Comparison of ENCODE assay signal across 8 cellular contexts in the genomic region with DNA sequence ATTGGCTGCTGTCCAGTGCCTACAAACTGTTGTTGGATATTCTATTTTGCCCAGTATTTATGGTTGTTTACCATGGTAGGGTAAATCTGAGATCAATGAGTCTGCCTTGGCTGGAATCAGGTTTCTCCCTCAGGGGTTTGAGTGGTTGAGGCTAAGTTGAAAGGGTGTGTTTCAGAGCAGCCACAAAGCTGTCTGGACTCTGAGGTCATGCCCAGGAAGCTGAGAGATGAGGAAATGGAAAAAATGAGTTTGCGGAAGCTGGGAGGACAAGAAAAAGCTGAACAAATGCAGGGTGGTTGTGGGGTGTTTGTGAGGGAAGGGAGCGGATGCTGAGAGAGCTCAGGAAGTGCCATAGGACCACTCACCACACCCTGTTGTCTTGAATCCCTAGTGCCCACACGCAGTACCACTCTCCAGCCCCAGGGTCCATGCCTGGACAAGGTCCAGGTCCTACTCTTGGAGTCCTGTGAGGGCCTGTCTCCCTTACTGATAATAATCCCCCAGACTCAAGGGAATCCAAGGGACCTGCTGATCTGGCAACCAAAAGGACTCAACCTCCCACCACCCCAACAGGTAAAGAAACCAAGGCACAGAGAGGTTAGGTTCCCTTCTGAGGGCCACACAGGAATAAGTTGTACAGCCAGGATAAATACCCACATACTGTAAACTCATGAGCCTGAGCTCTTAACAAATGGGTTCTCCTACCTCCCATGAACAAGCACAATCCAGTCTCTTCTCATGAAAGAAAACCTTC.
DNase-seq lines count a peak whose midpoint lies in the region; ATAC-seq, FAIRE-seq and TF ChIP-seq lines count a peak whose summit lies in the region.

No MANE protein-coding gene starts in this region.

- TF ChIP-seq CTCF in HepG2 (CRISPR knock-in tag; IDR thresholded peaks at IDR 0.05) = no peak
- TF ChIP-seq CTCF in BE2C (IDR thresholded peaks at IDR 0.05; ENCODE audit: low read depth, low read length) = no peak

- H3K9me3 ChIP-seq in HepG2 (ENCODE audit: low read length) = no peaks in the 10 kb centered on the region
- no peaks in the 10 kb centered on the region for H3K9me3 ChIP-seq in BE2C

- ATAC-seq in HG02970 (IDR thresholded peaks at IDR 0.05; ENCODE audit: low FRiP score, unreplicated experiment) (peak; percentile 42), HepG2 (peak; percentile 76)

- peak in 1 of 2 experiments; percentile 7; a peak in 1 of 4 replicates for TF ChIP-seq EP300 in HepG2 (IDR thresholded peaks at IDR 0.05; ENCODE audit: low read depth in 2 of 2, low read length in 2 of 2)
- TF ChIP-seq EP300 in HepG2 (CRISPR knock-in tag; IDR thresholded peaks at IDR 0.05; ENCODE audit: borderline replicate concordance) = no peak

- CTCF ChIA-PET in HepG2 (lab: Yijun Ruan, JAX; ENCODE audit: low intra/inter-chr PET ratio, low total read pairs) = no interaction called here

- TF ChIP-seq RAD21 in HepG2 (CRISPR knock-in tag; IDR thresholded peaks at IDR 0.05) = no peak

- peak overlapping the region; percentile 20; the same call in 1 of the 2 replicates for H3K9ac ChIP-seq in HepG2 (ENCODE audit: insufficient read depth, low read depth, low read length)

- no TSS peak for BruUV-seq in HepG2 (replicated peaks; lab: Mats Ljungman, UMichigan)

- H3K4me2 ChIP-seq in HepG2 (ENCODE audit: low read depth, low read length) = peak overlapping the region; percentile 43

- POLR2A ChIA-PET in HepG2 (lab: Yijun Ruan, JAX) = interaction anchor here (1.4 to 1.6 kb wide), 2 partner anchors 35 to 62 kb away, joined by 4 to 5 read pairs; no protein-coding TSS in a partner anchor

- H3K36me3 ChIP-seq in HepG2 (replicated peaks in 1 of 2; ENCODE audit: control insufficient read depth in 1 of 2, insufficient read depth in 2 of 2, low read length in 2 of 2) (no peaks in the 10 kb centered on the region), BE2C (no peaks in the 10 kb centered on the region)

- FAIRE-seq in HepG2 (lab: Jason Lieb, UNC) (peak; percentile 8), urothelium cell line (lab: Jason Lieb, UNC) (no peak)

- H3K4me3 ChIP-seq in HepG2 (replicated peaks in 1 of 3; ENCODE audit: insufficient read depth in 1 of 3, low read depth in 2 of 3, low read length in 3 of 3) (no peak overlapping the region), BE2C (ENCODE audit: low read depth, low read length) (no peak overlapping the region)

- intact Hi-C loops in HepG2 (cut with micrococcal nuclease; ENCODE audit: unreplicated experiment) = no loop called here

- peak overlapping the region; percentile 48 for H2AFZ ChIP-seq in HepG2 (ENCODE audit: low read length)

- H3K4me1 ChIP-seq in HepG2 (ENCODE audit: insufficient read depth, low read length) (peaks cover 39% of the 10 kb centered on the region), BE2C (no peaks in the 10 kb centered on the region)

- H4K20me1 ChIP-seq in HepG2 (ENCODE audit: insufficient read depth, low read length) = no peaks in the 10 kb centered on the region

- 75% methylated on average over 3 of the region's 3 CpGs for WGBS in HepG2 (ENCODE audit: low lambda C conversion rate)

- H3K79me2 ChIP-seq in HepG2 (ENCODE audit: insufficient read depth, low read length) = no peaks in the 10 kb centered on the region

- no peak for TF ChIP-seq POLR2A in HepG2 (IDR thresholded peaks at IDR 0.05; ENCODE audit: insufficient read depth in 1 of 2, low read depth in 2 of 2, low read length in 2 of 2)

- in situ Hi-C loops in HepG2 (cut with HindIII; ENCODE audit: extremely low pct_ligation_motif_present, low pct_unique_long_range_greater_than_20kb) = no loop called here

- peak overlapping the region; percentile 47 for H3K27ac ChIP-seq in HepG2 (ENCODE audit: extremely low read length, insufficient read depth, low read length)

- H3K27me3 ChIP-seq in HepG2 (ENCODE audit: control insufficient read depth in 1 of 2, insufficient read depth in 2 of 2, low read length in 2 of 2) (no peaks in the 10 kb centered on the region), BE2C (no peaks in the 10 kb centered on the region)

- peak; percentile 9 for DNase-seq in activated T-cell treated with anti-CD3 and anti-CD28 coated beads for 48 hours (ENCODE audit: low read depth)
- no peak for DNase-seq in activated T-cell treated with anti-CD3 and anti-CD28 coated beads for 4 hours
- peak; percentile 28 for DNase-seq in OCI-M2 (lab: John Stamatoyannopoulos, UW; ENCODE audit: unreplicated experiment)
- peak; percentile 54 for DNase-seq in brain pericyte (ENCODE audit: low read depth, low spot score)
- peak; percentile 77 for DNase-seq in HepG2 (ENCODE audit: low spot score)
- peak; percentile 82 for DNase-seq in urothelium cell line (ENCODE audit: low spot score)
- no peak for DNase-seq in BE2C

TF ChIP-seq in HepG2, 621 proteins besides CTCF, POLR2A, EP300 and RAD21 (continues in another document):
- TF ChIP-seq ZMYM2 (CRISPR knock-in tag; IDR thresholded peaks at IDR 0.05) = peak; percentile 49; the same call in 1 of the 2 replicates
- TF ChIP-seq ZNF329 (CRISPR knock-in tag; IDR thresholded peaks at IDR 0.05; ENCODE audit: low read depth) = no peak
- TF ChIP-seq, protein P1, sequence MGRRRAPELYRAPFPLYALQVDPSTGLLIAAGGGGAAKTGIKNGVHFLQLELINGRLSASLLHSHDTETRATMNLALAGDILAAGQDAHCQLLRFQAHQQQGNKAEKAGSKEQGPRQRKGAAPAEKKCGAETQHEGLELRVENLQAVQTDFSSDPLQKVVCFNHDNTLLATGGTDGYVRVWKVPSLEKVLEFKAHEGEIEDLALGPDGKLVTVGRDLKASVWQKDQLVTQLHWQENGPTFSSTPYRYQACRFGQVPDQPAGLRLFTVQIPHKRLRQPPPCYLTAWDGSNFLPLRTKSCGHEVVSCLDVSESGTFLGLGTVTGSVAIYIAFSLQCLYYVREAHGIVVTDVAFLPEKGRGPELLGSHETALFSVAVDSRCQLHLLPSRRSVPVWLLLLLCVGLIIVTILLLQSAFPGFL (CRISPR knock-in tag; IDR thresholded peaks at IDR 0.05) = no peak
- TF ChIP-seq, protein P2, sequence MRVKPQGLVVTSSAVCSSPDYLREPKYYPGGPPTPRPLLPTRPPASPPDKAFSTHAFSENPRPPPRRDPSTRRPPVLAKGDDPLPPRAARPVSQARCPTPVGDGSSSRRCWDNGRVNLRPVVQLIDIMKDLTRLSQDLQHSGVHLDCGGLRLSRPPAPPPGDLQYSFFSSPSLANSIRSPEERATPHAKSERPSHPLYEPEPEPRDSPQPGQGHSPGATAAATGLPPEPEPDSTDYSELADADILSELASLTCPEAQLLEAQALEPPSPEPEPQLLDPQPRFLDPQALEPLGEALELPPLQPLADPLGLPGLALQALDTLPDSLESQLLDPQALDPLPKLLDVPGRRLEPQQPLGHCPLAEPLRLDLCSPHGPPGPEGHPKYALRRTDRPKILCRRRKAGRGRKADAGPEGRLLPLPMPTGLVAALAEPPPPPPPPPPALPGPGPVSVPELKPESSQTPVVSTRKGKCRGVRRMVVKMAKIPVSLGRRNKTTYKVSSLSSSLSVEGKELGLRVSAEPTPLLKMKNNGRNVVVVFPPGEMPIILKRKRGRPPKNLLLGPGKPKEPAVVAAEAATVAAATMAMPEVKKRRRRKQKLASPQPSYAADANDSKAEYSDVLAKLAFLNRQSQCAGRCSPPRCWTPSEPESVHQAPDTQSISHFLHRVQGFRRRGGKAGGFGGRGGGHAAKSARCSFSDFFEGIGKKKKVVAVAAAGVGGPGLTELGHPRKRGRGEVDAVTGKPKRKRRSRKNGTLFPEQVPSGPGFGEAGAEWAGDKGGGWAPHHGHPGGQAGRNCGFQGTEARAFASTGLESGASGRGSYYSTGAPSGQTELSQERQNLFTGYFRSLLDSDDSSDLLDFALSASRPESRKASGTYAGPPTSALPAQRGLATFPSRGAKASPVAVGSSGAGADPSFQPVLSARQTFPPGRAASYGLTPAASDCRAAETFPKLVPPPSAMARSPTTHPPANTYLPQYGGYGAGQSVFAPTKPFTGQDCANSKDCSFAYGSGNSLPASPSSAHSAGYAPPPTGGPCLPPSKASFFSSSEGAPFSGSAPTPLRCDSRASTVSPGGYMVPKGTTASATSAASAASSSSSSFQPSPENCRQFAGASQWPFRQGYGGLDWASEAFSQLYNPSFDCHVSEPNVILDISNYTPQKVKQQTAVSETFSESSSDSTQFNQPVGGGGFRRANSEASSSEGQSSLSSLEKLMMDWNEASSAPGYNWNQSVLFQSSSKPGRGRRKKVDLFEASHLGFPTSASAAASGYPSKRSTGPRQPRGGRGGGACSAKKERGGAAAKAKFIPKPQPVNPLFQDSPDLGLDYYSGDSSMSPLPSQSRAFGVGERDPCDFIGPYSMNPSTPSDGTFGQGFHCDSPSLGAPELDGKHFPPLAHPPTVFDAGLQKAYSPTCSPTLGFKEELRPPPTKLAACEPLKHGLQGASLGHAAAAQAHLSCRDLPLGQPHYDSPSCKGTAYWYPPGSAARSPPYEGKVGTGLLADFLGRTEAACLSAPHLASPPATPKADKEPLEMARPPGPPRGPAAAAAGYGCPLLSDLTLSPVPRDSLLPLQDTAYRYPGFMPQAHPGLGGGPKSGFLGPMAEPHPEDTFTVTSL (CRISPR knock-in tag; IDR thresholded peaks at IDR 0.05; ENCODE audit: borderline replicate concordance) = peak; percentile 15; the same call in 1 of the 2 replicates
- TF ChIP-seq SAP130 (CRISPR knock-in tag; IDR thresholded peaks at IDR 0.05; ENCODE audit: low read depth) = peak; percentile 27; the same call in 1 of the 2 replicates
- TF ChIP-seq FOXA3 (CRISPR knock-in tag; IDR thresholded peaks at IDR 0.05) = 0 out of 2 replicates have a peak, but pooled peaks have one; percentile 18
- peak; percentile 67; the same call in 1 of the 2 replicates for TF ChIP-seq ZBTB38 (CRISPR knock-in tag; IDR thresholded peaks at IDR 0.05)
- peak; percentile 61; the same call in 1 of the 2 replicates for TF ChIP-seq ZBTB21 (CRISPR knock-in tag; IDR thresholded peaks at IDR 0.05)
- TF ChIP-seq RFXAP (CRISPR knock-in tag; IDR thresholded peaks at IDR 0.05; ENCODE audit: borderline replicate concordance) = no peak

Comparison
In these comparisons a context has a peak if more than half of its experiments do, and no peak if none do; other contexts are left out.
1. DNase-seq: peak in activated T-cell treated with anti-CD3 and anti-CD28 coated beads for 48 hours (single experiment), OCI-M2 (single experiment), brain pericyte (single experiment), HepG2 (single experiment) and urothelium cell line (single experiment); none in activated T-cell treated with anti-CD3 and anti-CD28 coated beads for 4 hours (single experiment) and BE2C (single experiment).